18 cellular contexts compared by ENCODE assay signal in genomic region chr17:28191018-28191417, GRCh38.
DNase-seq lines count a peak whose midpoint lies in the region; ATAC-seq and TF ChIP-seq lines count a peak whose summit lies in the region.
"Had no signal": no experiment of that assay in that cellular context is flagged by ENCODE, and none has a peak within 500 bp of the region (broad histone marks: within the 10 kb centered on the region; RNA-seq: fewer than 3 reads in every experiment).

No MANE protein-coding gene starts in this region.

- H2AK9ac ChIP-seq in IMR-90 (replicated peaks; ENCODE audit: low read depth, low read length, poor library complexity), result no peak overlapping the region

- H3K4me1 Mint-ChIP-seq in mesothelial cell of epicardium, result peaks cover 14% of the 10 kb centered on the region

- no peak for TF ChIP-seq POLR2A in IMR-90 (IDR thresholded peaks at IDR 0.05; ENCODE audit: low read depth, low read length)

- H3K4ac ChIP-seq in IMR-90 (ENCODE audit: low read depth, low read length), result no peak overlapping the region

- dilution Hi-C loops in IMR-90 (cut with HindIII; ENCODE audit: low sequenced_read_pairs, unreplicated experiment), result no loop called here

- peaks cover 11% of the 10 kb centered on the region; the same call in 1 of the 2 replicates for H3K9me1 ChIP-seq in IMR-90 (ENCODE audit: insufficient read depth, low read length)

- peaks cover 7% of the 10 kb centered on the region for H3K4me1 ChIP-seq in IMR-90 (ENCODE audit: control insufficient read depth, insufficient read depth, low read length)
- H3K4me1 ChIP-seq: BLaER1 had no signal

- H2BK120ac ChIP-seq in IMR-90 (ENCODE audit: low read depth, low read length), result no peak overlapping the region

- H2BK20ac ChIP-seq in IMR-90 (ENCODE audit: low read depth, low read length), result no peak overlapping the region

- peak overlapping the region; percentile 47; the same call in 1 of the 2 replicates for H3K23ac ChIP-seq in IMR-90 (ENCODE audit: low read depth, low read length)

- no peak overlapping the region for H3K18ac ChIP-seq in IMR-90 (ENCODE audit: low read depth, low read length)

- no peak for TF ChIP-seq RAD21 in IMR-90 (IDR thresholded peaks at IDR 0.05; ENCODE audit: low read length)

- no peak overlapping the region for H3K4me2 ChIP-seq in IMR-90 (ENCODE audit: low read depth, low read length)
- H3K4me2 ChIP-seq: BLaER1 had no signal

- in situ Hi-C loops in IMR-90 (cut with MboI; ENCODE audit: low sequenced_read_pairs) (no loop called here), GM13976 (cut with MboI; ENCODE audit: low sequenced_read_pairs, unreplicated experiment) (no loop called here)

- H3K27ac ChIP-seq in IMR-90 (ENCODE audit: insufficient read depth, low read length) (no peak overlapping the region), angular gyrus (ENCODE audit: low read depth, low read length) (peak overlapping the region; percentile 12), dorsolateral prefrontal cortex (peak overlapping the region in 34 of 59 donors; percentile 3 to 82 (median 66))
- H3K27ac ChIP-seq: BLaER1, GM23248 had no signal

- no peaks in the 10 kb centered on the region; the same call in 1 of the 2 replicates for H4K20me1 ChIP-seq in IMR-90 (ENCODE audit: insufficient read depth, low read length)
- H4K20me1 ChIP-seq: BLaER1 had no signal

- peaks cover 2% of the 10 kb centered on the region; the same call in 1 of the 2 replicates for H3K9me3 ChIP-seq in IMR-90 (ENCODE audit: control insufficient read depth, insufficient read depth, low read length)
- H3K9me3 ChIP-seq: HAP-1 had no signal

- H3K27me3 Mint-ChIP-seq in mesothelial cell of epicardium (ENCODE audit: low read depth), result no peaks in the 10 kb centered on the region

- CTCF ChIA-PET in IMR-90 (lab: Yijun Ruan, JAX), result no interaction called here

- H3K14ac ChIP-seq in IMR-90 (replicated peaks; ENCODE audit: low read depth, low read length), result 0 out of 2 replicates have a peak overlapping the region, but pooled peaks have one; percentile 60

- ATAC-seq in IMR-90 (ENCODE audit: low read depth) (peak; percentile 31), HG03159 (IDR thresholded peaks at IDR 0.05; ENCODE audit: unreplicated experiment) (no peak), GM21390 (IDR thresholded peaks at IDR 0.05; ENCODE audit: unreplicated experiment) (no peak)
- ATAC-seq: CD8-positive, alpha-beta T cell; GM12878 had no signal

- peak overlapping the region; percentile 6 for H3K27ac Mint-ChIP-seq in mesothelial cell of epicardium
- H3K27ac Mint-ChIP-seq: CD14-positive monocyte; CD8-positive, alpha-beta T cell had no signal

- POLR2A ChIA-PET in IMR-90 (lab: Charles Lee; ENCODE audit: unreplicated experiment), result no interaction called here

- no peak overlapping the region for H3K9ac ChIP-seq in IMR-90 (ENCODE audit: low read depth, low read length)
- H3K9ac ChIP-seq: BLaER1, GM23248 had no signal

- no peak overlapping the region for H3K4me3 ChIP-seq in IMR-90 (ENCODE audit: insufficient read depth, low read depth, low read length)
- no peak overlapping the region for H3K4me3 ChIP-seq in dorsolateral prefrontal cortex
- H3K4me3 ChIP-seq: BLaER1, GM12878, GM23248, HAP-1 had no signal

- no peaks in the 10 kb centered on the region for H3K27me3 ChIP-seq in IMR-90 (ENCODE audit: control insufficient read depth, insufficient read depth, low read length)
- no peaks in the 10 kb centered on the region for H3K27me3 ChIP-seq in dorsolateral prefrontal cortex
- H3K27me3 ChIP-seq: BLaER1 had no signal

- H4K91ac ChIP-seq in IMR-90 (ENCODE audit: insufficient read depth, low read depth, low read length), result no peak overlapping the region

- peaks cover 7 to 10% of the 10 kb centered on the region in 2 experiments for H3K79me1 ChIP-seq in IMR-90 (ENCODE audit: low read depth in 1 of 2, low read length in 2 of 2)

- intact Hi-C loops in IMR-90 (cut with micrococcal nuclease) (loop anchor here (10.0 kb wide), 1 partner anchor 296 kb away; the partner anchor contains the start of gene LYRM9), dorsolateral prefrontal cortex (cut with DNase I) (loop anchor here in 1 of 2 donors (5.0 kb wide), 2 partner anchors 149 to 299 kb away; partner anchors contain the start of genes LYRM9 and NLK)

- H4K5ac ChIP-seq in IMR-90 (ENCODE audit: low read depth, low read length), result no peak overlapping the region

- H3K9me3 Mint-ChIP-seq in mesothelial cell of epicardium, result peaks cover 7% of the 10 kb centered on the region
- H3K9me3 Mint-ChIP-seq: CD8-positive, alpha-beta T cell had no signal

- no peak overlapping the region for H2AFZ ChIP-seq in IMR-90 (replicated peaks; ENCODE audit: low read length, poor library complexity)
- H2AFZ ChIP-seq: GM23248 had no signal

- TF ChIP-seq CTCF in IMR-90 (conservative IDR thresholded peaks at IDR 0.05; ENCODE audit: low read depth, low read length) (no peak), dorsolateral prefrontal cortex (IDR thresholded peaks at IDR 0.05 in 54 of 56, conservative IDR thresholded peaks at IDR 0.05 in 2 of 56; ENCODE audit: low read depth in 1 of 56, partially characterized antibody in 56 of 56) (no peak), mesothelial cell of epicardium (IDR thresholded peaks at IDR 0.05; ENCODE audit: unreplicated experiment) (no peak), GM10266 (IDR thresholded peaks at IDR 0.05; ENCODE audit: control insufficient read depth, insufficient read depth, low read depth, missing control alignments) (no peak), GM13976 (IDR thresholded peaks at IDR 0.05; ENCODE audit: borderline replicate concordance, control extremely low read depth, extremely low read depth, insufficient read depth, missing control alignments) (no peak)

- no TSS peak for BruUV-seq in IMR-90 (replicated peaks; lab: Mats Ljungman, UMichigan)

- DNase-seq in IMR-90 (no peak), dorsolateral prefrontal cortex (no peak), mesothelial cell of epicardium (ENCODE audit: low spot score in 2 of 2, unreplicated experiment in 2 of 2) (no peak), GM10266 (ENCODE audit: extremely low spot score) (no peak), GM13976 (ENCODE audit: low spot score) (no peak)
- DNase-seq: 8988T; Calu3; CD8-positive, alpha-beta T cell; DMS79 treated with DMSO at 0.1 percent for 48 hours; GF-D8; GM23248 had no signal

- peaks cover 29% of the 10 kb centered on the region for H3K36me3 ChIP-seq in IMR-90 (ENCODE audit: control insufficient read depth, insufficient read depth, low read length)

- H3K56ac ChIP-seq in IMR-90 (ENCODE audit: extremely low read depth, insufficient read depth, low read length), result no peak overlapping the region

- H2AK5ac ChIP-seq in IMR-90 (ENCODE audit: low read depth, low read length), result no peak overlapping the region

- H4K8ac ChIP-seq in IMR-90 (ENCODE audit: low read depth in 2 of 2, low read length in 2 of 2), result no peak overlapping the region

- no peak overlapping the region for H2BK15ac ChIP-seq in IMR-90 (ENCODE audit: low read depth, low read length)

- no peak overlapping the region for H2BK5ac ChIP-seq in IMR-90 (ENCODE audit: low read depth, low read length, poor library complexity, severe bottlenecking)

- H3K4me3 Mint-ChIP-seq in mesothelial cell of epicardium, result no peak overlapping the region
- H3K4me3 Mint-ChIP-seq: CD14-positive monocyte; CD8-positive, alpha-beta T cell had no signal

- H3K36me3 Mint-ChIP-seq in mesothelial cell of epicardium, result peaks cover 26% of the 10 kb centered on the region

- no CpG with 5 or more reads among the region's 8 CpGs for WGBS in IMR-90 (ENCODE audit: extremely low coverage in 2 of 2, insufficient read length in 1 of 2), 2 experiments

TF ChIP-seq in IMR-90, 13 proteins besides CTCF, POLR2A, EP300 and RAD21:
- TF ChIP-seq MAFK (IDR thresholded peaks at IDR 0.05; ENCODE audit: low read depth, low read length), result no peak
- no peak for TF ChIP-seq CEBPB (IDR thresholded peaks at IDR 0.05; ENCODE audit: low read depth, low read length)
TF ChIP-seq in IMR-90: peak in this region for 0.
